10 cellular contexts compared by ENCODE assay signal in the genomic region with DNA sequence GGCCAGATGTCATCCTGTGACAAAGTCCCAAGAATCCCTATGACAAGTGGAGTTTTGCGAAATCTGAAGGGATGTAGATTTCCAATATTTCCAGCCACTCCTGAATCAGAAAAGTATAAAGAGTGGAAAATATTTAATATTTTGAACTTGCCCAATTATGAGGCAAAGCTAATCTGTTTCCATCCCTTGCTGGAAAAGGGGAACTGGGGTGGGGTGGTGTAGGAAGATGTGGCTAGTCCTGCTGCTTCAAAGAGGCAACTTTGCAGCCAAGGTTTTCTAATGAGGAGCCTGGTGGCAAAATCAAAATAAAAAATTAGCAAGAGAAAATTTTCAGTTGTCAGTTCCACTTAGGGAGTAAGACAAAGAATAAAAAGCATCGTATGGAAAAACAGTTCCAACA.
"Had no signal": no experiment of that assay in that cellular context is flagged by ENCODE, and none has a peak within 500 bp of the region (broad histone marks: within the 10 kb centered on the region; RNA-seq: fewer than 3 reads in every experiment).

No MANE protein-coding gene starts in this region.

- H3K9me3 ChIP-seq: adrenal gland, gastrocnemius medialis, left lung, spleen had no signal

- H3K27ac ChIP-seq: adrenal gland, gastrocnemius medialis, left lung, spleen had no signal

- H3K4me1 ChIP-seq: adrenal gland had no signal

- ATAC-seq: gastrocnemius medialis, left lung, sciatic nerve had no signal

- H3K4me3 ChIP-seq: adrenal gland, gastrocnemius medialis, left lung, spleen had no signal

- H3K27me3 ChIP-seq: adrenal gland, gastrocnemius medialis, left lung, spleen had no signal

- DNase-seq: activated CD4-positive, alpha-beta T cell treated with anti-CD3 and anti-CD28 coated beads, Interleukin-2, amount 50 U/mL, for 1 hour; activated naive CD4-positive, alpha-beta T cell treated with anti-CD3 and anti-CD28 coated beads, Interleukin-2, amount 50 U/mL, for 16 hours; adrenal gland; gastrocnemius medialis; islet precursor cell; left lung; spleen; stimulated activated CD4-positive, alpha-beta T cell treated with anti-CD3 and anti-CD28 coated beads, Interleukin-1b, Interleukin-23, amount 100 ng/mL, for 48 hours; stimulated activated naive CD4-positive, alpha-beta T cell had no signal

- H3K36me3 ChIP-seq: adrenal gland, gastrocnemius medialis, left lung, spleen had no signal
